ENCODE assay signal across 24 cellular contexts in the genomic region with DNA sequence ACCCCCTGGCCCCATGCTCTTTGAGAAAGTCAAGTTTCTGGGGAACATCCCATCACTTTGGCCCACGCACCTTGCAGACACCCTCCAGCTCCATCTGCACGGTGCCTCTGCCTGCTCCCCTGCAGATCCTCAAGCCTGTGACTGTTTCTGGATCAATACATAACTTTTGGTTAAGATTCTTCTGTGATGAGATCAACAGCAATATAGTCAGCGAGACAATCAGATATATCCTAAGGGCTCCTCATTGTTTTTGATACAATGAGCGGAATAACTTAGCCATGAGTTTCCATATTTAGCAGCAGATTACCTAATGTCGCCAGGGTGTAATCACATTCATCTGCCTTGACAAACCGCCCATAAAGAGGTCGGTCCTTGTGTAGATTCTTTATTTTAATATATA.
DNase-seq lines count a peak whose midpoint lies in the region; ATAC-seq, FAIRE-seq and TF ChIP-seq lines count a peak whose summit lies in the region.
"Had no signal": no experiment of that assay in that cellular context is flagged by ENCODE, and none has a peak within 500 bp of the region (broad histone marks: within the 10 kb centered on the region; RNA-seq: fewer than 3 reads in every experiment).

No MANE protein-coding gene starts in this region.

- H3K4me2 ChIP-seq in endothelial cell of umbilical vein (ENCODE audit: insufficient read depth, low read length) (no peak overlapping the region), neural progenitor cell (no peak overlapping the region)

- no peak overlapping the region for H2AFZ ChIP-seq in endothelial cell of umbilical vein (ENCODE audit: low read depth, low read length)
- H2AFZ ChIP-seq in neural progenitor cell (replicated peaks), result no peak overlapping the region

- no peaks in the 10 kb centered on the region for H3K27me3 ChIP-seq in endothelial cell of umbilical vein (ENCODE audit: control insufficient read depth in 2 of 2, insufficient read depth in 2 of 2, low read length in 2 of 2)
- no peaks in the 10 kb centered on the region for H3K27me3 ChIP-seq in neural progenitor cell
- H3K27me3 ChIP-seq in effector memory CD4-positive, alpha-beta T cell (replicated peaks; ENCODE audit: control insufficient read depth, insufficient read depth, low read length, poor library complexity, severe bottlenecking), result no peaks in the 10 kb centered on the region
- H3K27me3 ChIP-seq: breast epithelium, esophagus squamous epithelium, tibial artery had no signal

- no peak overlapping the region for H3K4me3 Mint-ChIP-seq in neural progenitor cell
- H3K4me3 Mint-ChIP-seq in activated T-helper 17 cell treated with anti-CD3 and anti-CD28 coated beads, Interleukin-2, amount 50 U/mL, for 72 hours, result no peak overlapping the region
- H3K4me3 Mint-ChIP-seq: activated T-cell treated with anti-CD3 and anti-CD28 coated beads, Interleukin-2, amount 50 U/mL, for 24 hours; B cell; endodermal cell; naive thymus-derived CD4-positive, alpha-beta T cell; stimulated activated naive CD8-positive, alpha-beta T cell treated with anti-CD3 and anti-CD28 coated beads, Interleukin-15, Interleukin-2, amounts not matched to agents 100 ng/mL and 50 ng/mL, for 24 hours had no signal

- intact Hi-C loops in left ventricle myocardium superior (cut with micrococcal nuclease) (no loop called here), cardiac septum (cut with DNase I) (no loop called here), endothelial cell of umbilical vein (cut with micrococcal nuclease) (no loop called here)

- no peaks in the 10 kb centered on the region for H3K9me1 ChIP-seq in endothelial cell of umbilical vein (replicated peaks; ENCODE audit: control insufficient read depth, extremely low read depth, insufficient read depth, low read length)

- H3K36me3 Mint-ChIP-seq in neural progenitor cell, result peaks cover 26% of the 10 kb centered on the region
- no peaks in the 10 kb centered on the region for H3K36me3 Mint-ChIP-seq in activated T-helper 17 cell treated with anti-CD3 and anti-CD28 coated beads, Interleukin-2, amount 50 U/mL, for 72 hours (ENCODE audit: low read depth)
- H3K36me3 Mint-ChIP-seq: naive thymus-derived CD4-positive, alpha-beta T cell had no signal

- peaks cover 66% of the 10 kb centered on the region for H3K4me1 Mint-ChIP-seq in neural progenitor cell
- H3K4me1 Mint-ChIP-seq in activated T-helper 17 cell treated with anti-CD3 and anti-CD28 coated beads, Interleukin-2, amount 50 U/mL, for 72 hours, result no peaks in the 10 kb centered on the region

- H3K79me2 ChIP-seq in endothelial cell of umbilical vein (ENCODE audit: control insufficient read depth, insufficient read depth, low read length) (no peaks in the 10 kb centered on the region), neural progenitor cell (ENCODE audit: low read depth) (no peaks in the 10 kb centered on the region)

- H3K4me1 ChIP-seq in endothelial cell of umbilical vein (ENCODE audit: control insufficient read depth, extremely low read depth, insufficient read depth, low read length) (peaks cover 2% of the 10 kb centered on the region), neural progenitor cell (peaks cover 28% of the 10 kb centered on the region)
- H3K4me1 ChIP-seq in effector memory CD4-positive, alpha-beta T cell (ENCODE audit: control insufficient read depth, insufficient read depth, low read length, poor library complexity, severe bottlenecking), result no peaks in the 10 kb centered on the region
- H3K4me1 ChIP-seq: breast epithelium, tibial artery had no signal

- no peak overlapping the region for H3K9ac ChIP-seq in endothelial cell of umbilical vein (replicated peaks; ENCODE audit: extremely low read depth, insufficient read depth, low read length)
- H3K9ac ChIP-seq in neural progenitor cell, result no peak overlapping the region

- H3K27ac ChIP-seq in endothelial cell of umbilical vein (ENCODE audit: insufficient read depth, low read depth, low read length), result peak overlapping the region; percentile 5
- H3K27ac ChIP-seq in neural progenitor cell, result no peak overlapping the region
- H3K27ac ChIP-seq in effector memory CD4-positive, alpha-beta T cell (ENCODE audit: insufficient read depth, low read length, poor library complexity, severe bottlenecking), result no peak overlapping the region
- H3K27ac ChIP-seq: esophagus squamous epithelium, tibial artery had no signal

- peaks cover 4% of the 10 kb centered on the region for H3K27me3 Mint-ChIP-seq in neural progenitor cell (ENCODE audit: insufficient read depth, low read depth)
- H3K27me3 Mint-ChIP-seq in activated T-helper 17 cell treated with anti-CD3 and anti-CD28 coated beads, Interleukin-2, amount 50 U/mL, for 72 hours, result no peaks in the 10 kb centered on the region
- H3K27me3 Mint-ChIP-seq: activated T-cell treated with anti-CD3 and anti-CD28 coated beads, Interleukin-2, amount 50 U/mL, for 24 hours; B cell; stimulated activated naive CD8-positive, alpha-beta T cell treated with anti-CD3 and anti-CD28 coated beads, Interleukin-15, Interleukin-2, amounts not matched to agents 100 ng/mL and 50 ng/mL, for 24 hours had no signal

- no peak overlapping the region for H3K4me3 ChIP-seq in endothelial cell of umbilical vein (replicated peaks in 1 of 3; ENCODE audit: insufficient read depth in 1 of 3, low read depth in 1 of 3, low read length in 3 of 3)
- no peak overlapping the region for H3K4me3 ChIP-seq in neural progenitor cell
- H3K4me3 ChIP-seq in effector memory CD4-positive, alpha-beta T cell (ENCODE audit: insufficient read depth, low read depth, low read length, poor library complexity, severe bottlenecking), result no peak overlapping the region
- H3K4me3 ChIP-seq: breast epithelium, esophagus squamous epithelium, tibial artery had no signal

- peak overlapping the region; percentile 89 for H3K27ac Mint-ChIP-seq in neural progenitor cell
- no peak overlapping the region for H3K27ac Mint-ChIP-seq in activated T-helper 17 cell treated with anti-CD3 and anti-CD28 coated beads, Interleukin-2, amount 50 U/mL, for 72 hours
- H3K27ac Mint-ChIP-seq: activated T-cell treated with anti-CD3 and anti-CD28 coated beads, Interleukin-2, amount 50 U/mL, for 24 hours; B cell; endodermal cell; naive thymus-derived CD4-positive, alpha-beta T cell; stimulated activated naive CD8-positive, alpha-beta T cell treated with anti-CD3 and anti-CD28 coated beads, Interleukin-15, Interleukin-2, amounts not matched to agents 100 ng/mL and 50 ng/mL, for 24 hours had no signal

- TF ChIP-seq POLR2A in endothelial cell of umbilical vein (IDR thresholded peaks at IDR 0.05; ENCODE audit: low read depth, low read length), result no peak

- no peaks in the 10 kb centered on the region for H3K36me3 ChIP-seq in endothelial cell of umbilical vein (ENCODE audit: control insufficient read depth in 2 of 2, extremely low read depth in 1 of 2, insufficient read depth in 2 of 2, low read length in 2 of 2)
- no peaks in the 10 kb centered on the region for H3K36me3 ChIP-seq in neural progenitor cell
- no peaks in the 10 kb centered on the region for H3K36me3 ChIP-seq in effector memory CD4-positive, alpha-beta T cell (ENCODE audit: control insufficient read depth, insufficient read depth, low read length)
- H3K36me3 ChIP-seq: breast epithelium, esophagus squamous epithelium, tibial artery had no signal

- dilution Hi-C loops in endothelial cell of umbilical vein (cut with MboI; ENCODE audit: extremely low pct_ligation_motif_present, low sequenced_read_pairs), result no loop called here

- H3K9me3 ChIP-seq in endothelial cell of umbilical vein (replicated peaks; ENCODE audit: control insufficient read depth, insufficient read depth, low read length) (no peaks in the 10 kb centered on the region), neural progenitor cell (ENCODE audit: low read depth) (no peaks in the 10 kb centered on the region)
- no peaks in the 10 kb centered on the region for H3K9me3 ChIP-seq in effector memory CD4-positive, alpha-beta T cell (ENCODE audit: control insufficient read depth, low read length)
- H3K9me3 ChIP-seq: breast epithelium, esophagus squamous epithelium, tibial artery had no signal

- peaks cover 26% of the 10 kb centered on the region for H3F3A ChIP-seq in neural progenitor cell (ENCODE audit: low read depth)

- CTCF ChIA-PET in endothelial cell of umbilical vein (lab: Charles Lee), result interaction anchor here (1.2 kb wide), 1 partner anchor 338 kb away, joined by 4 read pairs; no protein-coding TSS in a partner anchor

- no peak for FAIRE-seq in endothelial cell of umbilical vein (lab: Jason Lieb, UNC)
- FAIRE-seq: A204.1, colon, H54, RCC 7860 had no signal

- no TSS peak for BruUV-seq in endothelial cell of umbilical vein (replicated peaks; lab: Mats Ljungman, UMichigan)

- DNase-seq in left ventricle myocardium superior (no peak), cardiac septum (ENCODE audit: low spot score) (no peak), endothelial cell of umbilical vein (ENCODE audit: low read depth, low spot score) (peak; percentile 37), neural progenitor cell (ENCODE audit: low spot score) (no peak)
- no peak for DNase-seq in effector memory CD4-positive, alpha-beta T cell
- DNase-seq: activated T-cell treated with anti-CD3 and anti-CD28 coated beads, Interleukin-2, amount 50 U/mL, for 24 hours; endodermal cell; esophagus squamous epithelium; naive thymus-derived CD4-positive, alpha-beta T cell; NCI-H1092; NCI-H2029; NCI-H2227 treated with DMSO at 0.1 percent for 48 hours; NCI-H69; tibial artery had no signal

- no peak for TF ChIP-seq CTCF in endothelial cell of umbilical vein (IDR thresholded peaks at IDR 0.05; ENCODE audit: extremely low read depth in 1 of 2, insufficient read depth in 1 of 2, low read depth in 1 of 2, low read length in 2 of 2)
- no peak for TF ChIP-seq CTCF in neural progenitor cell (IDR thresholded peaks at IDR 0.05)

- POLR2A ChIA-PET in endothelial cell of umbilical vein (lab: Charles Lee), result interaction anchor here (0.6 kb wide), 1 partner anchor 795 kb away, joined by 5 read pairs; no protein-coding TSS in a partner anchor

- peaks cover 3% of the 10 kb centered on the region for H3K9me3 Mint-ChIP-seq in neural progenitor cell
- H3K9me3 Mint-ChIP-seq in activated T-helper 17 cell treated with anti-CD3 and anti-CD28 coated beads, Interleukin-2, amount 50 U/mL, for 72 hours, result no peaks in the 10 kb centered on the region
- H3K9me3 Mint-ChIP-seq: activated T-cell treated with anti-CD3 and anti-CD28 coated beads, Interleukin-2, amount 50 U/mL, for 24 hours; endodermal cell; naive thymus-derived CD4-positive, alpha-beta T cell; stimulated activated naive CD8-positive, alpha-beta T cell treated with anti-CD3 and anti-CD28 coated beads, Interleukin-15, Interleukin-2, amounts not matched to agents 100 ng/mL and 50 ng/mL, for 24 hours had no signal

- ATAC-seq in left ventricle myocardium superior (peak; percentile 40), HG02798 (IDR thresholded peaks at IDR 0.05; ENCODE audit: poor library complexity, unreplicated experiment) (no peak), GM21360 (IDR thresholded peaks at IDR 0.05; ENCODE audit: unreplicated experiment) (no peak)
- no peak for ATAC-seq in activated T-helper 17 cell treated with anti-CD3 and anti-CD28 coated beads, Interleukin-2, amount 50 U/mL, for 72 hours (replicated peaks)
- ATAC-seq: naive thymus-derived CD4-positive, alpha-beta T cell had no signal

- no peaks in the 10 kb centered on the region for H4K20me1 ChIP-seq in endothelial cell of umbilical vein (replicated peaks; ENCODE audit: control insufficient read depth, extremely low read depth, insufficient read depth, low read length)
- H4K20me1 ChIP-seq in neural progenitor cell (ENCODE audit: low read depth), result no peaks in the 10 kb centered on the region
